ENCODE assay signal across 1 cellular context in genomic region chr15:42495361-42496212, GRCh38.
A peak's percentile ranks its signal among the peaks of the same experiment; 100 is the strongest.
TF ChIP-seq lines count a peak whose summit lies in the region.

SNAP23 (plus strand) TSS chr15:42495634; CDS start chr15:42511847, 16,213 bp downstream.

TF ChIP-seq in K562, 482 proteins besides CTCF, POLR2A, EP300 and RAD21 (continued from another document):
- TF ChIP-seq THAP7 (CRISPR knock-in tag; IDR thresholded peaks at IDR 0.05) (peak; percentile 43; the same call in 1 of the 2 replicates), CHD2 (IDR thresholded peaks at IDR 0.05; ENCODE audit: low read depth, low read length) (peak; percentile 63), CBFA2T3 (IDR thresholded peaks at IDR 0.05) (no peak; the same call in 1 of the 2 replicates), VEZF1 (CRISPR knock-in tag; IDR thresholded peaks at IDR 0.05) (peak; percentile 20; the same call in 1 of the 2 replicates), SAFB2 (IDR thresholded peaks at IDR 0.05; ENCODE audit: borderline replicate concordance, low read depth, low read length, severe bottlenecking) (no peak), TBP (optimal IDR thresholded peaks at IDR 0.05; ENCODE audit: low read depth, low read length) (peak; percentile 65), RBFOX2 (IDR thresholded peaks at IDR 0.05; ENCODE audit: low read depth, low read length) (peak; percentile 92), GATA2 (CRISPR knock-in tag; IDR thresholded peaks at IDR 0.05) (peak; percentile 72), HNRNPUL1 (IDR thresholded peaks at IDR 0.05; ENCODE audit: low read length) (no peak), L3MBTL2 (IDR thresholded peaks at IDR 0.05) (peak; percentile 66; the same call in 1 of the 2 replicates), MCM3 (IDR thresholded peaks at IDR 0.05) (no peak), ZNF79 (CRISPR knock-in tag; IDR thresholded peaks at IDR 0.05; ENCODE audit: low read depth) (no peak)
